Comparison of ENCODE assay signal across 1 cellular context in genomic region chr15:76190070-76190564, GRCh38.
TF ChIP-seq lines count a peak whose summit lies in the region.

No MANE protein-coding gene starts in this region.

TF ChIP-seq in HCT116, 20 proteins besides CTCF, POLR2A, EP300 and RAD21 (continued from another document):
- TF ChIP-seq ZBTB33 (IDR thresholded peaks at IDR 0.05; ENCODE audit: extremely low read depth, insufficient replicate concordance, low read length) = no peak
- TF ChIP-seq SIN3A (IDR thresholded peaks at IDR 0.05; ENCODE audit: low read depth) = no peak
- TF ChIP-seq YY1 (IDR thresholded peaks at IDR 0.05; ENCODE audit: extremely low read depth, insufficient replicate concordance, low read depth, low read length) = no peak
- no peak for TF ChIP-seq EZH2phosphoT487 (IDR thresholded peaks at IDR 0.05; ENCODE audit: borderline replicate concordance)
- no peak for TF ChIP-seq SRF (IDR thresholded peaks at IDR 0.05; ENCODE audit: low read depth)
- no peak for TF ChIP-seq TCF7L2 (IDR thresholded peaks at IDR 0.05; ENCODE audit: borderline replicate concordance, extremely low read depth, insufficient read depth, insufficient read length)
TF ChIP-seq in HCT116: peak in this region for 0.
